Comparison of ENCODE assay signal across 14 cellular contexts in genomic region chr5:88657166-88657565, GRCh38.
DNase-seq lines count a peak whose midpoint lies in the region; ATAC-seq and TF ChIP-seq lines count a peak whose summit lies in the region.
"Had no signal": no experiment of that assay in that cellular context is flagged by ENCODE, and none has a peak within 500 bp of the region (broad histone marks: within the 10 kb centered on the region; RNA-seq: fewer than 3 reads in every experiment).

No MANE protein-coding gene starts in this region.

- intact Hi-C loops in sciatic nerve (cut with DNase I): no loop called here

- H4K20me1 ChIP-seq in MM.1S (ENCODE audit: insufficient read depth, low read length): no peaks in the 10 kb centered on the region

- peaks cover 34% of the 10 kb centered on the region for H3F3A ChIP-seq in MM.1S (ENCODE audit: insufficient read depth, low read length)

- no peaks in the 10 kb centered on the region for H3K9me2 ChIP-seq in MM.1S (replicated peaks; ENCODE audit: insufficient read depth, low read length)

- H3K4me1 Mint-ChIP-seq in brain: peaks cover 70% of the 10 kb centered on the region
- H3K4me1 Mint-ChIP-seq in glutamatergic neuron (ENCODE audit: low read depth, unreplicated experiment): no peaks in the 10 kb centered on the region

- H3K27ac ChIP-seq in layer of hippocampus (ENCODE audit: low read depth, low read length): peak overlapping the region; percentile 24
- peak overlapping the region; percentile 78 for H3K27ac ChIP-seq in temporal lobe (ENCODE audit: low read depth, low read length)
- no peak overlapping the region for H3K27ac ChIP-seq in MM.1S (ENCODE audit: low read length)
- H3K27ac ChIP-seq: 22Rv1 had no signal

- H3K4me1 ChIP-seq in MM.1S (ENCODE audit: low read length): peaks cover 22% of the 10 kb centered on the region

- H3K27ac Mint-ChIP-seq in brain (peak overlapping the region in 4 of 5 experiments; percentile 90 to 99 (median 99)), glutamatergic neuron (ENCODE audit: unreplicated experiment) (no peak overlapping the region)
- H3K27ac Mint-ChIP-seq: CD14-positive monocyte; CD8-positive, alpha-beta T cell had no signal

- ATAC-seq in sciatic nerve: no peak
- ATAC-seq: CD8-positive, alpha-beta T cell had no signal

- H3K4me2 ChIP-seq in MM.1S (ENCODE audit: low read depth, low read length): no peak overlapping the region

- peaks cover 2% of the 10 kb centered on the region for H3K27me3 ChIP-seq in layer of hippocampus (ENCODE audit: control insufficient read depth, insufficient read depth, low read length)
- H3K27me3 ChIP-seq in MM.1S (replicated peaks; ENCODE audit: insufficient read depth, low read length): no peaks in the 10 kb centered on the region

- H3K36me3 Mint-ChIP-seq in brain: peaks cover 14% of the 10 kb centered on the region
- H3K36me3 Mint-ChIP-seq in glutamatergic neuron (ENCODE audit: unreplicated experiment): no peaks in the 10 kb centered on the region
- H3K36me3 Mint-ChIP-seq: CD8-positive, alpha-beta T cell had no signal

- H3K4me3 Mint-ChIP-seq in brain (peak overlapping the region in 4 of 5 experiments; percentile 31 to 94 (median 86)), glutamatergic neuron (ENCODE audit: unreplicated experiment) (no peak overlapping the region)
- H3K4me3 Mint-ChIP-seq: CD8-positive, alpha-beta T cell had no signal

- no peak overlapping the region for H3K9ac ChIP-seq in MM.1S (ENCODE audit: low read length)

- H3K9me3 ChIP-seq in MM.1S (replicated peaks; ENCODE audit: insufficient read depth, low read length): no peaks in the 10 kb centered on the region
- H3K9me3 ChIP-seq: HAP-1 had no signal

- H3K4me3 ChIP-seq in MM.1S (ENCODE audit: low read length): no peak overlapping the region
- H3K4me3 ChIP-seq: HAP-1 had no signal

- no peak overlapping the region for H2AFZ ChIP-seq in MM.1S (ENCODE audit: low read length)

- peaks cover 0 to 4% (median 0%) of the 10 kb centered on the region in 5 experiments for H3K9me3 Mint-ChIP-seq in brain
- H3K9me3 Mint-ChIP-seq in glutamatergic neuron (ENCODE audit: unreplicated experiment): peaks cover 7% of the 10 kb centered on the region

- H3K27me3 Mint-ChIP-seq in brain (peaks cover 12% of the 10 kb centered on the region), glutamatergic neuron (ENCODE audit: unreplicated experiment) (peaks cover 8% of the 10 kb centered on the region)

- H3K79me2 ChIP-seq in MM.1S (ENCODE audit: low read length): no peaks in the 10 kb centered on the region

- no peaks in the 10 kb centered on the region for H3K36me3 ChIP-seq in MM.1S (replicated peaks; ENCODE audit: insufficient read depth, low read length)
- H3K36me3 ChIP-seq: HAP-1 had no signal

- TF ChIP-seq CTCF in brain (conservative IDR thresholded peaks at IDR 0.05) (no peak), MM.1S (IDR thresholded peaks at IDR 0.05; ENCODE audit: low read length) (no peak), glutamatergic neuron (IDR thresholded peaks at IDR 0.05; ENCODE audit: partially characterized antibody, unreplicated experiment) (no peak)

- DNase-seq in DMS 273 (lab: John Stamatoyannopoulos, UW; ENCODE audit: unreplicated experiment) (peak; percentile 50), DMS 273 treated with DMSO at 0.1 percent for 48 hours (lab: John Stamatoyannopoulos, UW) (no peak), MM.1S (no peak), glutamatergic neuron (no peak), sciatic nerve (ENCODE audit: low spot score) (no peak)
- DNase-seq: CD8-positive, alpha-beta T cell; COR-L47; DMS53 had no signal
